9 cellular contexts compared by ENCODE assay signal in the genomic region with DNA sequence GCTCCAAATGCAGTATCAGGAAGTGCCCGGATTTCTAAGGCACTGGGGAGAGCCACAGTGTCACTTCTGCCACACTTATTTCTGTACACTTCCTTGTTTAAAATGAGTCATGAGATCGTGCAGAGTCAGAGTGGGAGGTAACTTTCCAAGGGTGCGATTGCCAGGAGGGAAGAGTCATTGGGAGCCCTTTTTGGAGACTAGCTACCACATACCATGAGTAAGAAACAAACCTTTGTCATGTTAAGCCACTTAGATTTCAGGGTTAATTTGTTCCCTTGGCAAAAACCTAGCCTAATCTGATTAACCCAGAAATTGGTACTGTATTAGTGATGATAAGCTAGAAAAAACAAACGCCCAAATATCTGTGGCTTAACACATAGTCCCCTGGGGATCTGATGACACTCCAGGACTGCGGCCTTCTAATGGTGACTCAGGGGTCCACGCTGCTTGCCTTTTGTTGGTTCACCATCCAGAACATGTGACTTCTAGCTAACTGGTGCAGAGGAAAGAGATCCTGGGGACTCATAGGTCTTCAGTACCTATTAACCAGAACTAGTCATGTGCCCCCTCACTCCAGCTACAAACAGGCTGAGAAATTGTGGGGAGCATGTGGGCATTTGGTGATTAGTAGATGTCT. TPM values are rescaled to one million over a fixed set of nuclear protein-coding genes. Genes with fewer than 3 reads are reported as not detected.
A peak's percentile ranks its signal among the peaks of the same experiment; 100 is the strongest.
DNase-seq lines count a peak whose midpoint lies in the region; ATAC-seq and TF ChIP-seq lines count a peak whose summit lies in the region.
"Had no signal": no experiment of that assay in that cellular context is flagged by ENCODE, and none has a peak within 500 bp of the region (broad histone marks: within the 10 kb centered on the region; RNA-seq: fewer than 3 reads in every experiment).

No MANE protein-coding gene starts in this region.

- peaks cover 7% of the 10 kb centered on the region for H3K4me1 ChIP-seq in hepatocyte (ENCODE audit: insufficient read depth)

- no peaks in the 10 kb centered on the region for H3K9me2 ChIP-seq in hepatocyte (replicated peaks; ENCODE audit: insufficient read depth)

- TF ChIP-seq CTCF in RWPE1 (conservative IDR thresholded peaks at IDR 0.05; ENCODE audit: low read depth): no peak
- TF ChIP-seq CTCF in hepatocyte (IDR thresholded peaks at IDR 0.05; ENCODE audit: poor library complexity): no peak

- H3K27me3 ChIP-seq in hepatocyte: no peaks in the 10 kb centered on the region

- H2AFZ ChIP-seq in hepatocyte: no peak overlapping the region

- H3K79me2 ChIP-seq in hepatocyte: no peaks in the 10 kb centered on the region

- H3K36me3 ChIP-seq in hepatocyte (replicated peaks; ENCODE audit: insufficient read depth, low read depth): no peaks in the 10 kb centered on the region

- H4K20me1 ChIP-seq in hepatocyte (ENCODE audit: insufficient read depth, poor library complexity, severe bottlenecking): no peaks in the 10 kb centered on the region

- CTCF ChIA-PET in RWPE1 (lab: Yijun Ruan, JAX): interaction anchor here (0.6 kb wide), 2 partner anchors 9 to 313 kb away, joined by 3 to 6 read pairs; no protein-coding TSS in a partner anchor

- intact Hi-C loops in left ventricle myocardium superior (cut with micrococcal nuclease): no loop called here
- intact Hi-C loops in Right ventricle myocardium superior (cut with DNase I): no loop called here

- no peak for DNase-seq in left ventricle myocardium superior
- no peak for DNase-seq in Right ventricle myocardium superior
- DNase-seq in RWPE1 (ENCODE audit: low spot score): peak; percentile 62
- DNase-seq in hepatocyte (ENCODE audit: low spot score): peak; percentile 62
- DNase-seq in NCI-H2029 (lab: John Stamatoyannopoulos, UW): no peak
- DNase-seq in NCI-H2107 (lab: John Stamatoyannopoulos, UW): no peak
- DNase-seq: CD4-positive, CD25-positive, alpha-beta regulatory T cell had no signal

- no peak overlapping the region for H3K27ac ChIP-seq in RWPE1
- H3K27ac ChIP-seq in hepatocyte: peak overlapping the region; percentile 92

- H3K9me3 ChIP-seq in hepatocyte (ENCODE audit: low read depth): no peaks in the 10 kb centered on the region

- peak; percentile 26 for ATAC-seq in left ventricle myocardium superior
- ATAC-seq in Right ventricle myocardium superior (ENCODE audit: poor library complexity): no peak
- no peak for ATAC-seq in GM21825 (IDR thresholded peaks at IDR 0.05; ENCODE audit: unreplicated experiment)
- ATAC-seq in HG02973 (IDR thresholded peaks at IDR 0.05; ENCODE audit: unreplicated experiment): no peak

- H3K4me2 ChIP-seq in hepatocyte: peak overlapping the region; percentile 20

- POLR2A ChIA-PET in RWPE1 (lab: Yijun Ruan, JAX; ENCODE audit: low non-redundant PET): no interaction called here

- H3K4me3 ChIP-seq in hepatocyte: no peak overlapping the region

- WGBS in hepatocyte (ENCODE audit: low lambda C conversion rate, missing lambda C conversion rate): 55% methylated on average over 6 of the region's 6 CpGs

RNA-seq across cellular contexts. Expression of a gene that starts 48.6 kb away (rescaled TPM):
- 10.2 TPM for total RNA-seq in left ventricle myocardium superior
- 9.7 TPM for total RNA-seq in Right ventricle myocardium superior
- total RNA-seq in hepatocyte: 100 TPM in 2 replicates
- polyA plus RNA-seq in hepatocyte: 117 TPM in 2 replicates

Comparison
In these comparisons a context has a peak if more than half of its experiments do, and no peak if none do; other contexts are left out.
1. DNase-seq: peak in RWPE1 (single experiment) and hepatocyte (single experiment); none in left ventricle myocardium superior (single experiment), Right ventricle myocardium superior (single experiment), NCI-H2029 (single experiment) and NCI-H2107 (single experiment).